Comparison of ENCODE assay signal across 9 cellular contexts in genomic region chr12:105234197-105234596, GRCh38. TPM values are rescaled to one million over a fixed set of nuclear protein-coding genes. Genes with fewer than 3 reads are reported as not detected.
DNase-seq lines count a peak whose midpoint lies in the region; ATAC-seq, FAIRE-seq and TF ChIP-seq lines count a peak whose summit lies in the region.
"Had no signal": no experiment of that assay in that cellular context is flagged by ENCODE, and none has a peak within 500 bp of the region (broad histone marks: within the 10 kb centered on the region; RNA-seq: fewer than 3 reads in every experiment).

No MANE protein-coding gene starts in this region.

- no peak for TF ChIP-seq RAD21 in GM12878 (IDR thresholded peaks at IDR 0.05; ENCODE audit: insufficient read depth, low read depth, low read length)

- POLR2A ChIA-PET in GM12878 (lab: Charles Lee) = no interaction called here

- H3K4me3 ChIP-seq in GM12878 (peak overlapping the region; percentile 87; the same call in 1 of the 2 replicates), mesenchymal stem cell (ENCODE audit: insufficient read depth in 1 of 2, low read depth in 1 of 2, low read length in 2 of 2) (peak overlapping the region in 1 of 2 experiments; percentile 90), tibial nerve (peak overlapping the region; percentile 9 to 94 (median 86))

- no peak overlapping the region for H3K23ac ChIP-seq in mesenchymal stem cell (ENCODE audit: low read length in 2 of 2)

- ATAC-seq in GM12878 = no peak

- 100% methylated on average over 1 of the region's 1 CpG for WGBS in GM12878 (ENCODE audit: insufficient coverage, insufficient replicate concordance, low lambda C conversion rate, missing lambda C conversion rate)
- WGBS in mesenchymal stem cell = no CpG with 5 or more reads among the region's 1 CpG
- WGBS in tibial nerve, 2 donors = 56 to 67% methylated on average over 1 of the region's 1 CpG

- peak overlapping the region; percentile 90 for H3K4me3 Mint-ChIP-seq in activated naive CD4-positive, alpha-beta T cell treated with anti-CD3 and anti-CD28 coated beads, Interleukin-2, amount 10 ng/mL, durations not matched to agents 7 days and 5 days
- no peak overlapping the region for H3K4me3 Mint-ChIP-seq in activated naive CD4-positive, alpha-beta T cell treated with anti-CD3 and anti-CD28 coated beads for 36 hours

- H3K27ac Mint-ChIP-seq in activated naive CD4-positive, alpha-beta T cell treated with anti-CD3 and anti-CD28 coated beads, Interleukin-2, amount 10 ng/mL, durations not matched to agents 7 days and 5 days = peak overlapping the region; percentile 2
- no peak overlapping the region for H3K27ac Mint-ChIP-seq in activated naive CD4-positive, alpha-beta T cell treated with anti-CD3 and anti-CD28 coated beads for 36 hours

- H3K9me3 Mint-ChIP-seq in activated naive CD4-positive, alpha-beta T cell treated with anti-CD3 and anti-CD28 coated beads, Interleukin-2, amount 10 ng/mL, durations not matched to agents 7 days and 5 days = no peaks in the 10 kb centered on the region
- H3K9me3 Mint-ChIP-seq in activated naive CD4-positive, alpha-beta T cell treated with anti-CD3 and anti-CD28 coated beads for 36 hours = no peaks in the 10 kb centered on the region

- H3K27me3 Mint-ChIP-seq in activated naive CD4-positive, alpha-beta T cell treated with anti-CD3 and anti-CD28 coated beads, Interleukin-2, amount 10 ng/mL, durations not matched to agents 7 days and 5 days = peaks cover 7% of the 10 kb centered on the region
- no peaks in the 10 kb centered on the region for H3K27me3 Mint-ChIP-seq in activated naive CD4-positive, alpha-beta T cell treated with anti-CD3 and anti-CD28 coated beads for 36 hours (ENCODE audit: low read depth)

- no peak overlapping the region for H3K14ac ChIP-seq in mesenchymal stem cell (ENCODE audit: low read length in 2 of 2)

- no peak for DNase-seq in activated naive CD4-positive, alpha-beta T cell treated with anti-CD3 and anti-CD28 coated beads, Interleukin-2, amount 10 ng/mL, durations not matched to agents 7 days and 5 days
- no peak for DNase-seq in activated naive CD4-positive, alpha-beta T cell treated with anti-CD3 and anti-CD28 coated beads for 36 hours
- DNase-seq in GM12878 (ENCODE audit: low read depth, low spot score) (no peak), mesenchymal stem cell (no peak), tibial nerve (ENCODE audit: low spot score in 2 of 2) (no peak), EL (no peak), KBM-7 (no peak), NCI-H226 (no peak)
- DNase-seq: NCI-H524 treated with DMSO at 0.1 percent for 48 hours had no signal

- no peak overlapping the region for H2BK120ac ChIP-seq in mesenchymal stem cell (ENCODE audit: low read depth, low read length)

- CTCF ChIA-PET in activated naive CD4-positive, alpha-beta T cell treated with anti-CD3 and anti-CD28 coated beads, Interleukin-2, amount 10 ng/mL, durations not matched to agents 7 days and 5 days (lab: Charles Lee) = no interaction called here
- CTCF ChIA-PET in activated naive CD4-positive, alpha-beta T cell treated with anti-CD3 and anti-CD28 coated beads for 36 hours (lab: Charles Lee) = interaction anchor here (1.0 kb wide), 1 partner anchor 1034 kb away, joined by 3 read pairs; no protein-coding TSS in a partner anchor
- CTCF ChIA-PET in GM12878 (lab: Yijun Ruan, JAX) = interaction anchor here (1.2 to 1.6 kb wide), 2 partner anchors 33 to 149 kb away, joined by 3 read pairs; no protein-coding TSS in a partner anchor

- RAD21 ChIA-PET in GM12878 (lab: Charles Lee; ENCODE audit: unreplicated experiment) = no interaction called here

- SMC1A ChIA-PET in GM12878 (lab: Charles Lee; ENCODE audit: uncharacterized antibody, unreplicated experiment) = interaction anchor here (1.2 kb wide), 1 partner anchor 149 kb away, joined by 3 read pairs; no protein-coding TSS in a partner anchor

- H2BK5ac ChIP-seq in mesenchymal stem cell (ENCODE audit: low read depth, low read length, poor library complexity, severe bottlenecking) = no peak overlapping the region

- TF ChIP-seq EP300 in GM12878 (IDR thresholded peaks at IDR 0.05; ENCODE audit: borderline replicate concordance in 1 of 2, control insufficient read depth in 1 of 2, low read depth in 2 of 2, low read length in 2 of 2) = no peak
- TF ChIP-seq EP300 in tibial nerve (IDR thresholded peaks at IDR 0.05) = no peak

- no peak overlapping the region for H4K8ac ChIP-seq in mesenchymal stem cell (ENCODE audit: low read length)

- no peak overlapping the region for H2AK5ac ChIP-seq in mesenchymal stem cell (ENCODE audit: low read length, severe bottlenecking)

- H2AFZ ChIP-seq in GM12878 (ENCODE audit: control insufficient read depth, low read depth, low read length) = no peak overlapping the region
- H2AFZ ChIP-seq in mesenchymal stem cell (ENCODE audit: low read depth, low read length) = no peak overlapping the region

- H3K4ac ChIP-seq in mesenchymal stem cell (ENCODE audit: low read depth in 1 of 2, low read length in 2 of 2) = no peak overlapping the region

- H3K4me2 ChIP-seq in GM12878 (ENCODE audit: control insufficient read depth, insufficient read depth) (peak overlapping the region; percentile 40), mesenchymal stem cell (ENCODE audit: low read length, poor library complexity, severe bottlenecking) (peak overlapping the region; percentile 72)

- TF ChIP-seq CTCF in GM12878 (IDR thresholded peaks at IDR 0.05 in 2 of 3, conservative IDR thresholded peaks at IDR 0.05 in 1 of 3; ENCODE audit: control insufficient read depth in 2 of 3, extremely low read depth in 1 of 3, insufficient read depth in 1 of 3, low read depth in 3 of 3, low read length in 3 of 3) = no peak
- TF ChIP-seq CTCF in tibial nerve (IDR thresholded peaks at IDR 0.05) = no peak

- H3K27ac ChIP-seq in GM12878 (ENCODE audit: control insufficient read depth, insufficient read depth) (no peak overlapping the region), mesenchymal stem cell (ENCODE audit: low read length, poor library complexity, severe bottlenecking) (no peak overlapping the region), tibial nerve (peak overlapping the region in 3 of 4 donors; percentile 95 to 98 (median 97))

- H3K9me3 ChIP-seq in GM12878 (replicated peaks; ENCODE audit: control insufficient read depth, insufficient read depth, low read length) (no peaks in the 10 kb centered on the region), mesenchymal stem cell (ENCODE audit: control insufficient read depth, low read length) (no peaks in the 10 kb centered on the region), tibial nerve (no peaks in the 10 kb centered on the region)

- no peaks in the 10 kb centered on the region for H4K20me1 ChIP-seq in GM12878 (ENCODE audit: control insufficient read depth, insufficient read depth)

- no peaks in the 10 kb centered on the region for H3K36me3 ChIP-seq in GM12878 (ENCODE audit: control insufficient read depth in 2 of 2, insufficient read depth in 2 of 2, low read length in 1 of 2)
- H3K36me3 ChIP-seq in mesenchymal stem cell (ENCODE audit: control insufficient read depth in 1 of 2, insufficient read depth in 2 of 2, low read depth in 1 of 2, low read length in 2 of 2) = peaks cover 3 to 12% of the 10 kb centered on the region in 2 experiments
- H3K36me3 ChIP-seq in tibial nerve = no peaks in the 10 kb centered on the region

- H3K36me3 Mint-ChIP-seq in activated naive CD4-positive, alpha-beta T cell treated with anti-CD3 and anti-CD28 coated beads, Interleukin-2, amount 10 ng/mL, durations not matched to agents 7 days and 5 days = peaks cover 18% of the 10 kb centered on the region
- H3K36me3 Mint-ChIP-seq in activated naive CD4-positive, alpha-beta T cell treated with anti-CD3 and anti-CD28 coated beads for 36 hours (ENCODE audit: low read depth) = peaks cover 2% of the 10 kb centered on the region

- H3K79me1 ChIP-seq in mesenchymal stem cell (replicated peaks; ENCODE audit: low read length, poor library complexity, severe bottlenecking) = peaks cover 4% of the 10 kb centered on the region

- FAIRE-seq in GM12878 (lab: Jason Lieb, UNC) = no peak

- H4K91ac ChIP-seq in mesenchymal stem cell (ENCODE audit: low read length) = no peak overlapping the region

- in situ Hi-C loops in GM12878 (cut with MboI) (no loop called here), KBM-7 (cut with MboI; ENCODE audit: low pct_unique_long_range_greater_than_20kb, low sequenced_read_pairs) (no loop called here)

- no peaks in the 10 kb centered on the region for H3K4me1 ChIP-seq in GM12878 (ENCODE audit: control insufficient read depth, insufficient read depth, low read length)
- H3K4me1 ChIP-seq in mesenchymal stem cell (ENCODE audit: control insufficient read depth, insufficient read depth, low read depth, low read length) = peaks cover 5% of the 10 kb centered on the region
- peaks cover 0 to 66% (median 38%) of the 10 kb centered on the region in 4 donors for H3K4me1 ChIP-seq in tibial nerve

- TF ChIP-seq POLR2A in GM12878 (IDR thresholded peaks at IDR 0.05; ENCODE audit: low read depth, low read length) (no peak), tibial nerve (IDR thresholded peaks at IDR 0.05) (no peak)

- H3K9ac ChIP-seq in GM12878 (ENCODE audit: control insufficient read depth, insufficient read depth, low read length) (no peak overlapping the region), mesenchymal stem cell (ENCODE audit: low read length) (peak overlapping the region; percentile 92)

- no peak overlapping the region for H3K18ac ChIP-seq in mesenchymal stem cell (ENCODE audit: low read depth in 1 of 2, low read length in 2 of 2)

- no peak overlapping the region for H2BK15ac ChIP-seq in mesenchymal stem cell (ENCODE audit: low read depth, poor library complexity, severe bottlenecking)

- H2BK12ac ChIP-seq in mesenchymal stem cell (ENCODE audit: low read length in 2 of 2) = no peak overlapping the region

- H3K27me3 ChIP-seq in GM12878 (replicated peaks in 1 of 2; ENCODE audit: control insufficient read depth in 2 of 2, insufficient read depth in 2 of 2, low read length in 1 of 2) (no peaks in the 10 kb centered on the region), mesenchymal stem cell (ENCODE audit: control insufficient read depth in 1 of 2, insufficient read depth in 1 of 2, low read length in 2 of 2) (no peaks in the 10 kb centered on the region), tibial nerve (no peaks in the 10 kb centered on the region)

- H3K4me1 Mint-ChIP-seq in activated naive CD4-positive, alpha-beta T cell treated with anti-CD3 and anti-CD28 coated beads, Interleukin-2, amount 10 ng/mL, durations not matched to agents 7 days and 5 days = peaks cover 48% of the 10 kb centered on the region
- H3K4me1 Mint-ChIP-seq in activated naive CD4-positive, alpha-beta T cell treated with anti-CD3 and anti-CD28 coated beads for 36 hours (ENCODE audit: low read depth) = peaks cover 46% of the 10 kb centered on the region

- BruUV-seq in GM12878 (replicated peaks; lab: Mats Ljungman, UMichigan) = no TSS peak

- intact Hi-C loops in activated naive CD4-positive, alpha-beta T cell treated with anti-CD3 and anti-CD28 coated beads for 36 hours (cut with micrococcal nuclease) = loop anchor here (1.0 to 10.0 kb wide), 4 partner anchors 8 to 1071 kb away; partner anchors contain the start of gene TCP11L2
- intact Hi-C loops in GM12878 (cut with micrococcal nuclease; ENCODE audit: unreplicated experiment) = no loop called here

- H3K79me2 ChIP-seq in GM12878 (ENCODE audit: control insufficient read depth, insufficient read depth, low read length) = no peaks in the 10 kb centered on the region

RNA-seq across cellular contexts. Expression of gene APPL2, which starts 1.8 kb away (rescaled TPM):
- 10 to 100 TPM; 12.7 to 13.5 TPM for total RNA-seq in activated naive CD4-positive, alpha-beta T cell treated with anti-CD3 and anti-CD28 coated beads for 36 hours
- 25.1 and 29.1 TPM in 2 replicates for total RNA-seq in GM12878 (2013; cell fraction: nucleolus; rRNA removed)
- total RNA-seq in GM12878 (2014; rRNA removed) (11.0 and 11.1 TPM in 2 replicates), GM12878 (2014; rRNA removed; fragmentation: Illumina TruSeq; extraction: Trizol) (11.1 and 11.8 TPM in 2 replicates), GM12878 (2021) (6.3 and 8.2 TPM in 2 replicates), tibial nerve (10 to 100 TPM; 48.6 to 97.9 (median 79.5) TPM)
- 4.2 TPM for polyA plus RNA-seq in GM12878 (2011; ENCODE audit: low read depth)
- polyA plus RNA-seq in GM12878 (2011; rRNA removed) (14.2 and 20.9 TPM in 2 replicates), GM12878 (2014; fragmentation: Illumina TruSeq; extraction: Trizol) (11.6 and 24.1 TPM in 2 replicates), GM12878 (2014; fragmentation: Nextera tagmentation; extraction: Ambion mirVana) (1 to 10 TPM; 1.9 to 3.0 TPM), GM12878 (2014; rRNA removed) (6.8 and 8.7 TPM in 2 replicates), GM12878 (2016; fragmentation: Nextera tagmentation; extraction: Ambion mirVana) (1 to 10 TPM; 4.1 to 6.1 TPM)
- 5.0 and 6.3 TPM in 2 replicates for polyA plus RNA-seq in GM12878 (2011; cell fraction: cytosol; rRNA removed)
- 29.1 and 30.3 TPM in 2 replicates for polyA plus RNA-seq in GM12878 (2011; cell fraction: nucleus; rRNA removed)
- 6.8 and 6.9 TPM in 2 replicates for polyA plus RNA-seq in GM12878 (2012)
- 8.8 and 11.7 TPM in 2 replicates for polyA minus RNA-seq in GM12878 (2011; rRNA and poly(A)+ RNA removed)
- polyA minus RNA-seq in GM12878 (2011; cell fraction: cytosol; rRNA and poly(A)+ RNA removed) = 3.7 and 4.0 TPM in 2 replicates
- 12.9 and 15.8 TPM in 2 replicates for polyA minus RNA-seq in GM12878 (2011; cell fraction: nucleus; rRNA and poly(A)+ RNA removed)
- 14.5 TPM for polyA plus RNA-seq in mesenchymal stem cell (2013, experiment 1 of 2)
- 16.6 TPM for polyA plus RNA-seq in mesenchymal stem cell (2013, experiment 2 of 2)

Comparison
In these comparisons a context has a peak if more than half of its experiments do, and no peak if none do; other contexts are left out.
1. H3K27ac ChIP-seq: peak in tibial nerve (3 of 4); none in GM12878 (single experiment) and mesenchymal stem cell (single experiment).